In the genomic region with DNA sequence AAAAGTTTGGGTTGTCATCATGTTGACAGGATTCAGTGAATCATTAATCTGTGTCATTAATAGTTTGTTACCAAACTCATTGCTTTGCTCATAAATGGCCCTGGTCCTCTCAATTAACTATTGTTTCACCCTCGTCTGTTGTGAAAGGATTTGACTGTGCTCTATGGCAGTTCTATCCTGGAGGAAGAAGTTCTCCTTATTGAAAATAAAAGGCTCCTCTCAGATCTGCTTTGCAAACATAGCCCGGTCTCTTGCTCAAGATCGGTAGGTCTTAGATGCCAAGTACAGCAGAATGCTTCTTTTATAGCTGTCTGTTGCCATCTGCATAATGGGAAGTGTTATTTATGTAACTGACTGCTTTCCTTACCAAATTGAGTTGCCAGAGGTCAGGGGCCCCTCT, we compare ENCODE assay signal across 25 cellular contexts.
"Had no signal": no experiment of that assay in that cellular context is flagged by ENCODE, and none has a peak within 500 bp of the region (broad histone marks: within the 10 kb centered on the region; RNA-seq: fewer than 3 reads in every experiment).

No MANE protein-coding gene starts in this region.

- H3K36me3 Mint-ChIP-seq: naive B cell; stimulated activated effector memory CD8-positive, alpha-beta T cell treated with anti-CD3 and anti-CD28 coated beads, Interleukin-12 subunit alpha, Interleukin-12 subunit beta, amount 100 ng/mL, for 72 hours had no signal

- H3K27ac Mint-ChIP-seq: naive B cell; nephron; stimulated activated effector memory CD8-positive, alpha-beta T cell treated with anti-CD3 and anti-CD28 coated beads, Interleukin-12 subunit alpha, Interleukin-12 subunit beta, amount 100 ng/mL, for 72 hours; stimulated activated naive CD8-positive, alpha-beta T cell treated with anti-CD3 and anti-CD28 coated beads, Interleukin-15, Interleukin-2, amounts not matched to agents 100 ng/mL and 50 ng/mL, for 24 hours had no signal

- H3K4me3 ChIP-seq: esophagus muscularis mucosa, hepatocyte, lung, psoas muscle, right lobe of liver, testis, tibial nerve, upper lobe of right lung, vagina had no signal

- H3K9ac ChIP-seq: parathyroid adenoma had no signal

- H3K36me3 ChIP-seq: esophagus muscularis mucosa, right lobe of liver, tibial nerve, upper lobe of right lung, vagina had no signal

- H3K4me2 ChIP-seq: hepatocyte had no signal

- H3K9me3 Mint-ChIP-seq: stimulated activated effector memory CD8-positive, alpha-beta T cell treated with anti-CD3 and anti-CD28 coated beads, Interleukin-12 subunit alpha, Interleukin-12 subunit beta, amount 100 ng/mL, for 72 hours; stimulated activated naive CD8-positive, alpha-beta T cell treated with anti-CD3 and anti-CD28 coated beads, Interleukin-15, Interleukin-2, amounts not matched to agents 100 ng/mL and 50 ng/mL, for 24 hours had no signal

- H3K4me1 ChIP-seq: esophagus muscularis mucosa, parathyroid adenoma, psoas muscle, right lobe of liver, testis, tibial nerve, upper lobe of right lung, vagina had no signal

- H3K4me3 Mint-ChIP-seq: naive B cell; nephron; stimulated activated effector memory CD8-positive, alpha-beta T cell treated with anti-CD3 and anti-CD28 coated beads, Interleukin-12 subunit alpha, Interleukin-12 subunit beta, amount 100 ng/mL, for 72 hours; stimulated activated naive CD8-positive, alpha-beta T cell treated with anti-CD3 and anti-CD28 coated beads, Interleukin-15, Interleukin-2, amounts not matched to agents 100 ng/mL and 50 ng/mL, for 24 hours had no signal

- H3K4me1 Mint-ChIP-seq: naive B cell; stimulated activated effector memory CD8-positive, alpha-beta T cell treated with anti-CD3 and anti-CD28 coated beads, Interleukin-12 subunit alpha, Interleukin-12 subunit beta, amount 100 ng/mL, for 72 hours had no signal

- DNase-seq: effector memory CD4-positive, alpha-beta T cell; foreskin fibroblast; head of caudate nucleus; left colon; left ventricle myocardium superior; mesendoderm; naive B cell; occipital lobe; psoas muscle; retina; right lobe of liver; stimulated activated CD4-positive, alpha-beta T cell treated with anti-CD3 and anti-CD28 coated beads, Interleukin-4, amount 100 ng/mL, for 1 hour; stimulated activated CD8-positive, alpha-beta memory T cell treated with anti-CD3 and anti-CD28 coated beads, Interleukin-4, amount 100 ng/mL, for 48 hours; testis; upper lobe of right lung had no signal

- H3K27ac ChIP-seq: epithelial cell of prostate, esophagus muscularis mucosa, hepatocyte, parathyroid adenoma, psoas muscle, right lobe of liver, testis, tibial nerve, upper lobe of right lung, vagina had no signal

- H3K79me2 ChIP-seq: hepatocyte, parathyroid adenoma had no signal

- H3K9me3 ChIP-seq: esophagus muscularis mucosa, psoas muscle, right lobe of liver, testis, tibial nerve, upper lobe of right lung, vagina had no signal

- H2AFZ ChIP-seq: hepatocyte, parathyroid adenoma had no signal

- H3K27me3 ChIP-seq: esophagus muscularis mucosa, hepatocyte, right lobe of liver, testis, tibial nerve, upper lobe of right lung, vagina had no signal
